Comparison of ENCODE assay signal across 18 cellular contexts in the genomic region with DNA sequence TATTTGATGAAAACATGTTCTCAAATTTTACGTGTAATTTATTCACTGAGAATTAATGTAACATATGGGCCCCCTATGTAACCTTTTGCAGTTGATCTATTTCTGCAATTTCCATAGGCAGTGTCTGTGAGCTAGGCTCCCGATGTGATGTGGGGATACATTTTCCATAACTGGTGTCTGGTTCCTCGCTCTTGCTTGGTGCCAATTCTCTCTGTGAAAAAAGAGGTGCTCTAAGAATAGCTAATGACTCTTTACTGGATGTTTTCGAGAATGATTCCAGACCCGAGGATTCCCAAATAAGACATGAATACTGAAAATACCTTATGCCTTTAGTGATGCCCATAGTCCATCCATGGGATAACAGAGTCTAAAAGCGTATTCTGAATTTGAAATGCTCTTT.
"Had no signal": no experiment of that assay in that cellular context is flagged by ENCODE, and none has a peak within 500 bp of the region (broad histone marks: within the 10 kb centered on the region; RNA-seq: fewer than 3 reads in every experiment).

No MANE protein-coding gene starts in this region.

- H3K27ac Mint-ChIP-seq: memory B cell, naive B cell had no signal

- DNase-seq: colonic mucosa; dermis blood vessel endothelial cell; esophagus squamous epithelium; head of caudate nucleus; hypothalamus; kidney glomerular epithelial cell; lower lobe of right lung; naive B cell; nephron progenitor cell; psoas muscle; retina; sigmoid colon; stimulated activated CD4-positive, alpha-beta T cell treated with anti-CD3 and anti-CD28 coated beads, Interleukin-2, amount 100 ng/mL, for 24 hours; stimulated activated naive CD4-positive, alpha-beta T cell; stomach; substantia nigra had no signal

- H3K4me1 Mint-ChIP-seq: memory B cell, naive B cell had no signal

- H3K36me3 Mint-ChIP-seq: memory B cell, naive B cell had no signal

- H3K4me3 Mint-ChIP-seq: memory B cell, naive B cell, nephron progenitor cell had no signal

- ATAC-seq: left lobe of liver, lower lobe of right lung had no signal

- H3K9me3 Mint-ChIP-seq: nephron progenitor cell had no signal
